In the genomic region with DNA sequence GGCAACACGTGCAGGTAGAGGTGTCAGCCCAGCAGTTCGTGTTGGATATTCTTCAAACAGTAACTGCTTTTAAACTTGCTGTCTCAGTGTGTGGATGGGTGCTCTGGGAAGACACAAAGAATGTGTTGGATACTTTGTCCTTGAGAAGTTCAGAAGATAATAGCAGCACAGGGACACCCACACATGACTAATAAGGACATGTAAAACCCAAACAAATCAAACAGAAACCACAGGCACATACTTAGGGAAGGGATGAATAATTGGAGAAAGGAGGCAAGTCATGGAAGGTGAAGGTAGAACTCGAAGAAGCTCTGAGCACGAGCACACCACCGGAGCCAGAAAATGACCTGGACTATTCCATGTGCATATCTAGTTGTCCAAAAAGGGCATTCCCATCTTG, we compare ENCODE assay signal across 19 cellular contexts.
DNase-seq lines count a peak whose midpoint lies in the region; ATAC-seq and TF ChIP-seq lines count a peak whose summit lies in the region.
"Had no signal": no experiment of that assay in that cellular context is flagged by ENCODE, and none has a peak within 500 bp of the region (broad histone marks: within the 10 kb centered on the region; RNA-seq: fewer than 3 reads in every experiment).

No MANE protein-coding gene starts in this region.

- peaks cover 60% of the 10 kb centered on the region for H3K4me1 Mint-ChIP-seq in activated T-helper 2 cell treated with anti-CD3 and anti-CD28 coated beads, Interferon-gamma antibody, Interleukin-2, Interleukin-4, amounts not matched to agents 10 μg/mL and 5 μg/mL and 100 μg/mL, durations not matched to agents 14 hours and 24 hours and 36 hours (ENCODE audit: low read depth)
- H3K4me1 Mint-ChIP-seq in immature natural killer cell (peaks cover 31 to 46% of the 10 kb centered on the region in 2 donors), Calu3 (ENCODE audit: low read depth, unreplicated experiment) (peaks cover 12% of the 10 kb centered on the region)

- no TSS peak for BruUV-seq in Calu3 (replicated peaks; lab: Mats Ljungman, UMichigan)

- CTCF ChIA-PET in Calu3 (lab: Charles Lee) = no interaction called here

- H3K4me3 ChIP-seq in AG10803 (ENCODE audit: low read length) = no peak overlapping the region
- H3K4me3 ChIP-seq: cardiac muscle cell, dorsolateral prefrontal cortex, thoracic aorta had no signal

- peaks cover 2% of the 10 kb centered on the region for H3K27me3 Mint-ChIP-seq in activated T-helper 2 cell treated with anti-CD3 and anti-CD28 coated beads, Interferon-gamma antibody, Interleukin-2, Interleukin-4, amounts not matched to agents 10 μg/mL and 5 μg/mL and 100 μg/mL, durations not matched to agents 14 hours and 24 hours and 36 hours (ENCODE audit: low read depth)
- H3K27me3 Mint-ChIP-seq in immature natural killer cell (ENCODE audit: low read depth in 3 of 3) (peaks cover 0 to 4% (median 0%) of the 10 kb centered on the region in 3 donors), Calu3 (ENCODE audit: unreplicated experiment) (no peaks in the 10 kb centered on the region)
- H3K27me3 Mint-ChIP-seq: activated CD4-positive, alpha-beta memory T cell treated with anti-CD3 and anti-CD28 coated beads for 36 hours; T-helper 17 cell had no signal

- TF ChIP-seq CTCF in AG10803 (conservative IDR thresholded peaks at IDR 0.05; ENCODE audit: low read length) (no peak), Calu3 (IDR thresholded peaks at IDR 0.05; ENCODE audit: unreplicated experiment) (no peak)

- peaks cover 19% of the 10 kb centered on the region for H3K9me3 Mint-ChIP-seq in activated T-helper 2 cell treated with anti-CD3 and anti-CD28 coated beads, Interferon-gamma antibody, Interleukin-2, Interleukin-4, amounts not matched to agents 10 μg/mL and 5 μg/mL and 100 μg/mL, durations not matched to agents 14 hours and 24 hours and 36 hours
- H3K9me3 Mint-ChIP-seq in immature natural killer cell (no peaks in the 10 kb centered on the region), Calu3 (ENCODE audit: low read depth, unreplicated experiment) (peaks cover 2% of the 10 kb centered on the region)
- H3K9me3 Mint-ChIP-seq: activated CD4-positive, alpha-beta memory T cell treated with anti-CD3 and anti-CD28 coated beads for 36 hours had no signal

- ATAC-seq in GM19397 (IDR thresholded peaks at IDR 0.05; ENCODE audit: unreplicated experiment) = no peak
- no peak for ATAC-seq in HG02981 (IDR thresholded peaks at IDR 0.05; ENCODE audit: unreplicated experiment)

- intact Hi-C loops in activated T-helper 2 cell treated with anti-CD3 and anti-CD28 coated beads, Interferon-gamma antibody, Interleukin-2, Interleukin-4, amounts not matched to agents 10 μg/mL and 5 μg/mL and 100 μg/mL, durations not matched to agents 14 hours and 24 hours and 36 hours (cut with micrococcal nuclease) = loop anchor here (2.0 kb wide), 1 partner anchor 23 kb away; no protein-coding TSS in a partner anchor
- intact Hi-C loops in Calu3 (cut with micrococcal nuclease; ENCODE audit: unreplicated experiment) = no loop called here

- DNase-seq in AG10803 (ENCODE audit: low read depth) (peak; percentile 29), HCEC 1CT (peak; percentile 16), immature natural killer cell (no peak), T1000 (lab: John Stamatoyannopoulos, UW) (no peak), Calu3 (no peak)
- no peak for DNase-seq in activated T-helper 2 cell treated with anti-CD3 and anti-CD28 coated beads, Interferon-gamma antibody, Interleukin-2, Interleukin-4, amounts not matched to agents 10 μg/mL and 5 μg/mL and 100 μg/mL, durations not matched to agents 14 hours and 24 hours and 36 hours (ENCODE audit: low spot score)
- DNase-seq: CD4-positive, CD25-positive, alpha-beta regulatory T cell; DMS153; dorsolateral prefrontal cortex; MM.1S; NCI-H2227 treated with DMSO at 0.1 percent for 48 hours; nucleus accumbens; retina; T-helper 17 cell had no signal

- H3K27ac Mint-ChIP-seq in activated T-helper 2 cell treated with anti-CD3 and anti-CD28 coated beads, Interferon-gamma antibody, Interleukin-2, Interleukin-4, amounts not matched to agents 10 μg/mL and 5 μg/mL and 100 μg/mL, durations not matched to agents 14 hours and 24 hours and 36 hours = peak overlapping the region; percentile 75
- peak overlapping the region; percentile 79 to 92 (median 86) for H3K27ac Mint-ChIP-seq in immature natural killer cell
- no peak overlapping the region for H3K27ac Mint-ChIP-seq in Calu3 (ENCODE audit: unreplicated experiment)
- H3K27ac Mint-ChIP-seq: activated CD4-positive, alpha-beta memory T cell treated with anti-CD3 and anti-CD28 coated beads for 36 hours; T-helper 17 cell had no signal

- H3K4me3 Mint-ChIP-seq in activated T-helper 2 cell treated with anti-CD3 and anti-CD28 coated beads, Interferon-gamma antibody, Interleukin-2, Interleukin-4, amounts not matched to agents 10 μg/mL and 5 μg/mL and 100 μg/mL, durations not matched to agents 14 hours and 24 hours and 36 hours (ENCODE audit: low read depth) = no peak overlapping the region
- H3K4me3 Mint-ChIP-seq in immature natural killer cell (peak overlapping the region in 4 of 5 donors; percentile 23 to 73 (median 66)), Calu3 (ENCODE audit: low read depth, unreplicated experiment) (no peak overlapping the region)
- H3K4me3 Mint-ChIP-seq: activated CD4-positive, alpha-beta memory T cell treated with anti-CD3 and anti-CD28 coated beads for 36 hours had no signal

- peaks cover 9% of the 10 kb centered on the region for H3K36me3 Mint-ChIP-seq in activated T-helper 2 cell treated with anti-CD3 and anti-CD28 coated beads, Interferon-gamma antibody, Interleukin-2, Interleukin-4, amounts not matched to agents 10 μg/mL and 5 μg/mL and 100 μg/mL, durations not matched to agents 14 hours and 24 hours and 36 hours (ENCODE audit: low read depth)
- H3K36me3 Mint-ChIP-seq in immature natural killer cell (no peaks in the 10 kb centered on the region), Calu3 (ENCODE audit: insufficient read depth, unreplicated experiment) (no peaks in the 10 kb centered on the region)
- H3K36me3 Mint-ChIP-seq: activated CD4-positive, alpha-beta memory T cell treated with anti-CD3 and anti-CD28 coated beads for 36 hours; CD4-positive, CD25-positive, alpha-beta regulatory T cell had no signal

Comparison
In these comparisons a context has a peak if more than half of its experiments do, and no peak if none do; other contexts are left out.
1. DNase-seq: peak in AG10803 (single experiment) and HCEC 1CT (single experiment); none in activated T-helper 2 cell treated with anti-CD3 and anti-CD28 coated beads, Interferon-gamma antibody, Interleukin-2, Interleukin-4, amounts not matched to agents 10 μg/mL and 5 μg/mL and 100 μg/mL, durations not matched to agents 14 hours and 24 hours and 36 hours (single experiment), immature natural killer cell (0 of 3), T1000 (single experiment) and Calu3 (single experiment).
2. H3K4me3 Mint-ChIP-seq: peak in immature natural killer cell (4 of 5); none in activated T-helper 2 cell treated with anti-CD3 and anti-CD28 coated beads, Interferon-gamma antibody, Interleukin-2, Interleukin-4, amounts not matched to agents 10 μg/mL and 5 μg/mL and 100 μg/mL, durations not matched to agents 14 hours and 24 hours and 36 hours (single experiment) and Calu3 (single experiment).